In the genomic region with DNA sequence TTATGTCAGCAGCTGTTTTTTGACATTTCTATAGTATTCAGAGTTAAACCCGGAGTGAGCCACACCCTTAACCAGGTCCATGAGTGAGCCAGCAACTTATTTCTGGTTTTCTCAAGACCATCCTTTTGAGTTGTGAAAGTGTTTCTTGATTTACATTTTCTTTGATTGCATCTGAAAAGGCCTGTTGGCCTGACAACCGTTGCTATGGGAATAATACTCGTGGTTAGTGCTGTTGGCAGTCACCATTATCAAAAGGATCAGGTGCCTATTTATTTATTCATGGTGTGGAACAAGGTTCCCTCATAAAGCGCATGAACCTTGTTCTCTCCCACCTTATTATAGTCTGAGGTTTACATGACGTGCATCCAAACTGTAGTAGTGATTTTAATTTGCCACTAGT, we compare ENCODE assay signal across 9 cellular contexts.
A peak's percentile ranks its signal among the peaks of the same experiment; 100 is the strongest.
DNase-seq lines count a peak whose midpoint lies in the region; ATAC-seq and TF ChIP-seq lines count a peak whose summit lies in the region.
"Had no signal": no experiment of that assay in that cellular context is flagged by ENCODE, and none has a peak within 500 bp of the region (broad histone marks: within the 10 kb centered on the region; RNA-seq: fewer than 3 reads in every experiment).

No MANE protein-coding gene starts in this region.

- peaks cover 21% of the 10 kb centered on the region for H3K4me1 ChIP-seq in neural progenitor cell

- H3K9me3 Mint-ChIP-seq in neural progenitor cell, result no peaks in the 10 kb centered on the region
- H3K9me3 Mint-ChIP-seq: natural killer cell had no signal

- H3K9ac ChIP-seq in neural progenitor cell, result no peak overlapping the region

- H3K4me3 ChIP-seq in neural progenitor cell, result no peak overlapping the region

- no peak overlapping the region for H3K4me3 Mint-ChIP-seq in neural progenitor cell
- H3K4me3 Mint-ChIP-seq: natural killer cell had no signal

- H3K36me3 ChIP-seq in neural progenitor cell, result peaks cover 4% of the 10 kb centered on the region

- H3K4me1 Mint-ChIP-seq in neural progenitor cell, result peaks cover 40% of the 10 kb centered on the region

- H3K9me3 ChIP-seq in neural progenitor cell (ENCODE audit: low read depth), result no peaks in the 10 kb centered on the region

- DNase-seq in NCI-H1105 treated with DMSO at 0.1 percent for 48 hours (lab: John Stamatoyannopoulos, UW), result peak; percentile 90
- peak; percentile 84 for DNase-seq in astrocyte of the hippocampus (ENCODE audit: low read depth, low spot score)
- DNase-seq in neural progenitor cell (ENCODE audit: low spot score), result no peak
- no peak for DNase-seq in activated CD4-positive, CD25-positive, alpha-beta regulatory T cell (lab: John Stamatoyannopoulos, UW)
- DNase-seq in Right ventricle myocardium superior, result no peak
- DNase-seq: natural killer cell had no signal

- H3K36me3 Mint-ChIP-seq in neural progenitor cell, result peaks cover 2% of the 10 kb centered on the region
- H3K36me3 Mint-ChIP-seq: natural killer cell had no signal

- TF ChIP-seq CTCF in neural progenitor cell (IDR thresholded peaks at IDR 0.05), result no peak

- intact Hi-C loops in Right ventricle myocardium superior (cut with DNase I), result no loop called here

- no peaks in the 10 kb centered on the region for H4K20me1 ChIP-seq in neural progenitor cell (ENCODE audit: low read depth)

- H3K27me3 ChIP-seq in neural progenitor cell, result no peaks in the 10 kb centered on the region

- H3K27ac ChIP-seq in neural progenitor cell, result no peak overlapping the region

- no peak overlapping the region for H2AFZ ChIP-seq in neural progenitor cell (replicated peaks)

- H3K27me3 Mint-ChIP-seq in neural progenitor cell (ENCODE audit: insufficient read depth, low read depth), result no peaks in the 10 kb centered on the region

- H3K27ac Mint-ChIP-seq in neural progenitor cell, result peak overlapping the region; percentile 84
- H3K27ac Mint-ChIP-seq: natural killer cell had no signal

- no peak overlapping the region for H3K4me2 ChIP-seq in neural progenitor cell

- no peaks in the 10 kb centered on the region for H3F3A ChIP-seq in neural progenitor cell (ENCODE audit: low read depth)

- peaks cover 11% of the 10 kb centered on the region for H3K79me2 ChIP-seq in neural progenitor cell (ENCODE audit: low read depth)

- peak; percentile 49 for ATAC-seq in GM21528 (IDR thresholded peaks at IDR 0.05; ENCODE audit: low FRiP score, unreplicated experiment)
- ATAC-seq in HG03432 (IDR thresholded peaks at IDR 0.05; ENCODE audit: unreplicated experiment), result no peak
- ATAC-seq in Right ventricle myocardium superior (ENCODE audit: poor library complexity), result no peak
- no peak for ATAC-seq in GM21423 (IDR thresholded peaks at IDR 0.05; ENCODE audit: unreplicated experiment)

Comparison
In these comparisons a context has a peak if more than half of its experiments do, and no peak if none do; other contexts are left out.
1. DNase-seq: peak in NCI-H1105 treated with DMSO at 0.1 percent for 48 hours (single experiment) and astrocyte of the hippocampus (single experiment); none in neural progenitor cell (single experiment), activated CD4-positive, CD25-positive, alpha-beta regulatory T cell (0 of 4) and Right ventricle myocardium superior (single experiment).